ENCODE assay signal across 8 cellular contexts in the genomic region with DNA sequence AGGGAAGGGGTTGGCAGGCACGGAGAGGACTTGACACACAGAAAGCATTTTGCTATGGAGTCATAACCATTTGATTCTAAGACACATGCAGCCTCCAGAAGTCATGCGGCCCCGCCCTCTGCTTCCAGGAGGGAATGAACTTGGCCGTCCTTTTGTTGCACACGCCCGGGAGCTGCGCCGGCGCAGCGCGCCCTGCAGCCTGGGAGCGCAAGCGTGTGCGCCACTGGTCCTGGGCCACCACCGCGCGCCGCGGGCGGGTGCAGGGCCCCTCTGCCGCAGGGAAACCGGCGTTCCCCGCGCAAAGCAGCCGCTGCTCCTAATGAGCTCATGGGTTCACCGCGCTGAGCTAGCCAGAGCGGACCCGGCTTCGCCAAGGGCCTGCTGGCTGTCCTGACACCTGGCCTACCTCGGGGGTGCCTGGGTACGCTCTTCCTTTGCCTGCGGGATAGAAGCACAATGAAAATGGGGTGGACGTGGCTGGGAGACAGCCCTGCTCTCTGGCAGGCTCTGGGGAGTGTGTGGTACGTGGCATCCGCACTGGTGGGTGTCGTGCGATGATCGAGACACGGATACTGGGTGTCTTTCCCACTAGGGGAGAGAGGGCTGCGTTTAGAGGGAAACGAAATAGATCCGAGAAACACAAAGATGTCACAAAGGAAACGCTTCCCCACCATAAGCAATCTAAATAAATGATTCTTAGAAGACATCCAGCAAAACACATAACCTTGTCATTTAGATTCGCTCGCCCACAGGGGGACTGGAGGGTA. TPM values are rescaled to one million over a fixed set of nuclear protein-coding genes. Genes with fewer than 3 reads are reported as not detected.
DNase-seq lines count a peak whose midpoint lies in the region; ATAC-seq and TF ChIP-seq lines count a peak whose summit lies in the region.

No MANE protein-coding gene starts in this region.

- peaks cover 37% of the 10 kb centered on the region for H3K4me1 Mint-ChIP-seq in brain

- peak; percentile 48 for TF ChIP-seq POLR2A in prostate gland (IDR thresholded peaks at IDR 0.05)

- peak overlapping the region; percentile 96 to 99 (median 97) for H3K4me3 Mint-ChIP-seq in brain

- peaks cover 34% of the 10 kb centered on the region for H3K27me3 Mint-ChIP-seq in brain

- H3K36me3 ChIP-seq in SJSA1 (no peaks in the 10 kb centered on the region), prostate gland (no peaks in the 10 kb centered on the region)

- H3K9me3 Mint-ChIP-seq in brain, result peaks cover 0 to 6% (median 0%) of the 10 kb centered on the region in 5 experiments

- peak overlapping the region; percentile 84 to 99 (median 98) for H3K27ac Mint-ChIP-seq in brain

- H3K9me3 ChIP-seq in SJSA1 (replicated peaks) (no peaks in the 10 kb centered on the region), prostate gland (no peaks in the 10 kb centered on the region)

- no peak for ATAC-seq in HG03025 (IDR thresholded peaks at IDR 0.05; ENCODE audit: low FRiP score, unreplicated experiment)

- TF ChIP-seq CTCF in brain (conservative IDR thresholded peaks at IDR 0.05), result peak in 1 of 2 experiments; percentile 12
- peak in 2 of 4 experiments; percentile 24 to 35 for TF ChIP-seq CTCF in prostate gland (IDR thresholded peaks at IDR 0.05)

- H3K27ac ChIP-seq in SJSA1, result no peak overlapping the region
- H3K27ac ChIP-seq in prostate gland, result peak overlapping the region; percentile 76 to 88

- DNase-seq in DMS53 treated with DMSO at 0.1 percent for 48 hours (lab: John Stamatoyannopoulos, UW; ENCODE audit: unreplicated experiment) (peak; percentile 30), HuH-7.5 (ENCODE audit: low spot score) (peak; percentile 85), SJSA1 (ENCODE audit: low read depth in 1 of 2, low spot score in 2 of 2) (peak; percentile 76 to 81), hypothalamus (lab: John Stamatoyannopoulos, UW) (peak in 41 of 51 donors; percentile 22 to 85 (median 50)), prostate gland (ENCODE audit: low spot score) (peak; percentile 84), GDM1 (lab: John Stamatoyannopoulos, UW) (no peak)

- H3K4me3 ChIP-seq in SJSA1 (peak overlapping the region; percentile 56), prostate gland (peak overlapping the region; percentile 55 to 58)

- WGBS in prostate gland, result under 1% methylated on average over 47 of the region's 47 CpGs

- no peaks in the 10 kb centered on the region for H3K27me3 ChIP-seq in SJSA1 (replicated peaks)
- no peaks in the 10 kb centered on the region for H3K27me3 ChIP-seq in prostate gland (replicated peaks; ENCODE audit: insufficient read depth)

- intact Hi-C loops in prostate gland (cut with DNase I), result loop anchor here (1.0 to 2.0 kb wide), 4 partner anchors 22 to 193 kb away; no protein-coding TSS in a partner anchor

- peaks cover 11% of the 10 kb centered on the region for H3K36me3 Mint-ChIP-seq in brain

- H3K4me1 ChIP-seq in SJSA1 (replicated peaks) (peaks cover 14% of the 10 kb centered on the region), prostate gland (replicated peaks) (no peaks in the 10 kb centered on the region)

RNA-seq across cellular contexts. Expression of gene MICAL3, which starts 0.7 kb away (rescaled TPM):
- total RNA-seq in SJSA1 (2014; rRNA removed; shearing (Covaris generic)), result 13.5 and 23.5 TPM in 2 replicates
- polyA plus RNA-seq in brain (ENCODE audit: insufficient read depth, low read depth, low replicate concordance), result 30.9 TPM
- 10 to 100 TPM; 58.6 to 78.7 TPM for total RNA-seq in prostate gland

RNA-seq across cellular contexts. Expression of gene PEX26, which starts 54.1 kb away (rescaled TPM):
- total RNA-seq in SJSA1 (2014; rRNA removed; shearing (Covaris generic)), result 19.2 and 27.2 TPM in 2 replicates
- polyA plus RNA-seq in brain (ENCODE audit: insufficient read depth, low read depth, low replicate concordance), result 30.2 TPM
- 10 to 100 TPM; 34.7 to 38.2 TPM for total RNA-seq in prostate gland
